ENCODE assay signal across 13 cellular contexts in the genomic region with DNA sequence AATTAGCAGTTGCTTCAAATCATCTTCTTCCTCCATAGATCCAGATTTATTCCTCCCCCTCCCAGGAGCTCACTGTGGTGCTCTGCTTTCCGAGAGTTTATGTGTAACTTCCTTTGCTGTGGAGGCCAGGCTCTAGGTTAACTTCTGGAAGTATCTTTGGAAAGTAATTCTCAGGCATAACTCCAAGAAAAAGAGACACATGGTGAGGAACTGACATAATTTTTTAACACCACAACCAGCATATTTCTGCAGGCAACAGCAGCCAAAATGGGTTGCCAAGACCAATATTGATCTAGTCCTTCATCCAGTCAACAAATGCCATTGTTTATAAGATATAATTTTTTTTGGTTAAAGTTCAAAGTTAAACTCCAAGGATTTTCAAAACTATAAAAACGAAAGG.
A peak's percentile ranks its signal among the peaks of the same experiment; 100 is the strongest.
DNase-seq lines count a peak whose midpoint lies in the region; ATAC-seq and TF ChIP-seq lines count a peak whose summit lies in the region.
"Had no signal": no experiment of that assay in that cellular context is flagged by ENCODE, and none has a peak within 500 bp of the region (broad histone marks: within the 10 kb centered on the region; RNA-seq: fewer than 3 reads in every experiment).

No MANE protein-coding gene starts in this region.

- H3K4me1 ChIP-seq in osteoblast (ENCODE audit: insufficient read depth, low read length): peaks cover 19% of the 10 kb centered on the region

- POLR2A ChIA-PET in AG04450 (lab: Yijun Ruan, JAX): no interaction called here

- CTCF ChIA-PET in AG04450 (lab: Charles Lee): no interaction called here

- H3K9me3 ChIP-seq in AG04450 (ENCODE audit: control insufficient read depth, insufficient read depth, low read length) (no peaks in the 10 kb centered on the region; the same call in 1 of the 2 replicates), osteoblast (ENCODE audit: low read depth, low read length) (no peaks in the 10 kb centered on the region)
- H3K9me3 ChIP-seq: adrenal gland had no signal

- H3K4me2 ChIP-seq in osteoblast (ENCODE audit: insufficient read depth, low read length): peak overlapping the region; percentile 57

- H3K27ac ChIP-seq in AG04450 (ENCODE audit: low read depth, low read length) (no peak overlapping the region), osteoblast (ENCODE audit: low read depth, low read length) (peak overlapping the region; percentile 36)
- H3K27ac ChIP-seq: adrenal gland had no signal

- no peak for ATAC-seq in GM21381 (IDR thresholded peaks at IDR 0.05; ENCODE audit: unreplicated experiment)
- ATAC-seq: naive thymus-derived CD4-positive, alpha-beta T cell had no signal

- peak; percentile 76 for DNase-seq in AG04450 (ENCODE audit: low read depth, low spot score)
- DNase-seq in NCI-H446 (lab: John Stamatoyannopoulos, UW): peak; percentile 7 to 54
- peak; percentile 95 for DNase-seq in fibroblast of gingiva (ENCODE audit: low read depth)
- peak; percentile 88 for DNase-seq in osteoblast (ENCODE audit: insufficient read length, low spot score, missing footprints)
- no peak for DNase-seq in KG1 (lab: John Stamatoyannopoulos, UW)
- no peak for DNase-seq in T-helper 2 cell
- DNase-seq in GM20000 (ENCODE audit: low spot score): no peak
- DNase-seq: activated CD4-positive, alpha-beta T cell treated with anti-CD3 and anti-CD28 coated beads, Interleukin-2, amount 50 U/mL, for 48 hours; naive thymus-derived CD4-positive, alpha-beta T cell; stimulated activated CD4-positive, alpha-beta T cell treated with anti-CD3 and anti-CD28 coated beads, Interleukin-4, amount 100 ng/mL, for 24 hours; trophoblast cell had no signal

- no peaks in the 10 kb centered on the region for H3K27me3 ChIP-seq in AG04450 (ENCODE audit: control insufficient read depth, insufficient read depth, low read length)
- peaks cover 18% of the 10 kb centered on the region for H3K27me3 ChIP-seq in osteoblast (ENCODE audit: insufficient read depth, low read length)
- H3K27me3 ChIP-seq: adrenal gland had no signal

- H3K4me3 ChIP-seq in AG04450 (ENCODE audit: low read depth, low read length) (no peak overlapping the region), osteoblast (ENCODE audit: insufficient read depth, low read length) (no peak overlapping the region)
- H3K4me3 ChIP-seq: adrenal gland had no signal

- no peaks in the 10 kb centered on the region for H3K79me2 ChIP-seq in osteoblast (ENCODE audit: insufficient read depth, low read length)

- no peaks in the 10 kb centered on the region for H3K36me3 ChIP-seq in osteoblast (ENCODE audit: insufficient read depth, low read length)
- H3K36me3 ChIP-seq: adrenal gland had no signal

- H4K20me1 ChIP-seq in osteoblast (ENCODE audit: insufficient read depth, low read length): no peaks in the 10 kb centered on the region

- TF ChIP-seq CTCF in AG04450 (IDR thresholded peaks at IDR 0.05; ENCODE audit: low read depth, low read length): no peak
- TF ChIP-seq CTCF in osteoblast (IDR thresholded peaks at IDR 0.05; ENCODE audit: extremely low read depth, low read depth, low read length): no peak
- TF ChIP-seq CTCF in GM20000 (IDR thresholded peaks at IDR 0.05; ENCODE audit: extremely low read depth, missing control alignments): no peak

- H2AFZ ChIP-seq in osteoblast (ENCODE audit: low read length): no peak overlapping the region

Comparison
In these comparisons a context has a peak if more than half of its experiments do, and no peak if none do; other contexts are left out.
1. DNase-seq: peak in AG04450 (single experiment), NCI-H446 (2 of 2), fibroblast of gingiva (single experiment) and osteoblast (single experiment); none in KG1 (single experiment), T-helper 2 cell (0 of 5) and GM20000 (single experiment).